In the genomic region with DNA sequence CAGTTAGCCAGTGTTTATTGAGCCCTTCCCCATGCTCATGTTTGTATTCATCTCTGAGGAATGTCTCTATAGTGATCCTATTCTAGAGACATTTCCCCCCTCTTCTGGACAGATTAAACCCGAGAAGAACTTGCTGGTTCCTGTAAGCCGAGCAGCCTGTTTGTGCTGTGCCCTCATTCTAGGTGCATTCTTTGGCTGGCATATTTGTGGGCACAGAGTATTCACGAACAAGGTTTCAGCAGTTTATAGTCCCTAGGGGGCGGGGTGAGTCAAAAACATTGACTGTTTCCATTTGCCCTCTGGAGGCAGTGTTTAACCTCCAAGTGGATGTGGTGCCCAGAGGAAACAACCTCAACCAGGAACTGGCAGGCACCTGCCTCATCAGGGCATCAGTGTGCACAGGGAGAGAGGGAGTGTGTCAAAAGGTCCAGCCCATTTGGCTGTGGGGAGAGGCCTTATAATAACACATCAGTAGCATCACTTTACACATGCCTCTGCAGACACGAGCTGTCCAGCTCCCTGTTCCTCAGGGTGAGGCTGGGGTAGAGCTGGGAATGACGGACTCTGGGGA, we compare ENCODE assay signal across 8 cellular contexts.
A peak's percentile ranks its signal among the peaks of the same experiment; 100 is the strongest.
DNase-seq lines count a peak whose midpoint lies in the region; ATAC-seq, FAIRE-seq and TF ChIP-seq lines count a peak whose summit lies in the region.

No MANE protein-coding gene starts in this region.

- peak; percentile 49 to 56; a peak in 4 of 5 replicates for TF ChIP-seq RAD21 in A549 (conservative IDR thresholded peaks at IDR 0.05 in 1 of 2, IDR thresholded peaks at IDR 0.05 in 1 of 2)

- H3K4me1 ChIP-seq in A549, result peaks cover 25% of the 10 kb centered on the region
- peaks cover 2% of the 10 kb centered on the region; the same call in 1 of the 2 replicates for H3K4me1 ChIP-seq in iPS DF 6.9 (ENCODE audit: control insufficient read depth, insufficient read depth, low read length)
- no peaks in the 10 kb centered on the region for H3K4me1 ChIP-seq in aorta (ENCODE audit: control insufficient read depth in 1 of 2, insufficient read depth in 2 of 2, low read length in 2 of 2)

- intact Hi-C loops in aorta (cut with DNase I), result no loop called here

- peak overlapping the region; percentile 66 for H3K4me2 ChIP-seq in A549

- POLR2A ChIA-PET in A549 (lab: Yijun Ruan, JAX), result no interaction called here

- peak; percentile 32 for FAIRE-seq in A549 (lab: Jason Lieb, UNC)

- no peaks in the 10 kb centered on the region for H3K36me3 ChIP-seq in iPS DF 6.9 (ENCODE audit: control insufficient read depth, insufficient read depth, low read length)
- no peaks in the 10 kb centered on the region for H3K36me3 ChIP-seq in aorta (ENCODE audit: control insufficient read depth in 1 of 2, insufficient read depth in 2 of 2, low read length in 1 of 2)

- TF ChIP-seq CTCF in A549 (IDR thresholded peaks at IDR 0.05), result peak; percentile 67

- H3K9me3 ChIP-seq in A549, result no peaks in the 10 kb centered on the region
- H3K9me3 ChIP-seq in iPS DF 6.9 (ENCODE audit: control insufficient read depth, insufficient read depth, low read length), result no peaks in the 10 kb centered on the region
- H3K9me3 ChIP-seq in aorta (ENCODE audit: control insufficient read depth, low read length), result no peaks in the 10 kb centered on the region

- H3K27me3 ChIP-seq in iPS DF 6.9 (ENCODE audit: control insufficient read depth, insufficient read depth, low read length), result no peaks in the 10 kb centered on the region
- H3K27me3 ChIP-seq in aorta (ENCODE audit: control insufficient read depth in 1 of 2, insufficient read depth in 2 of 2, low read length in 1 of 2), result no peaks in the 10 kb centered on the region

- CTCF ChIA-PET in A549 (lab: Yijun Ruan, JAX), result interaction anchor here (0.5 to 2.8 kb wide), 19 partner anchors 9 to 1699 kb away, joined by 3 to 10 read pairs (median 3); no protein-coding TSS in a partner anchor

- 27% methylated on average over 6 of the region's 6 CpGs for WGBS in A549 (ENCODE audit: missing lambda C conversion rate)
- WGBS in iPS DF 6.9 (ENCODE audit: insufficient coverage, insufficient read length), result no CpG with 5 or more reads among the region's 6 CpGs
- WGBS in aorta, 2 donors, result 60 to 64% methylated on average over 6 of the region's 6 CpGs

- no peak for TF ChIP-seq EP300 in A549 (IDR thresholded peaks at IDR 0.05)

- H3K27ac ChIP-seq in A549 (peak overlapping the region in 1 of 2 experiments; percentile 68; a peak in 3 of 6 replicates), iPS DF 6.9 (ENCODE audit: low read length) (no peak overlapping the region), aorta (ENCODE audit: low read depth in 1 of 2, low read length in 2 of 2) (no peak overlapping the region)

- ATAC-seq in A549 (peak; percentile 96), HG02678 (IDR thresholded peaks at IDR 0.05; ENCODE audit: unreplicated experiment) (peak; percentile 59), aorta (ENCODE audit: low FRiP score) (peak; percentile 48)

- TF ChIP-seq POLR2A in A549 (IDR thresholded peaks at IDR 0.05; ENCODE audit: low read length), result no peak

- no peak overlapping the region for H3K4me3 ChIP-seq in A549
- H3K4me3 ChIP-seq in iPS DF 6.9 (ENCODE audit: low read length), result no peak overlapping the region
- no peak overlapping the region for H3K4me3 ChIP-seq in aorta (ENCODE audit: low read length in 2 of 2)

- DNase-seq in A549 (ENCODE audit: low read depth in 1 of 2, low spot score in 1 of 2) (peak; percentile 50 to 82), GM03348 (ENCODE audit: low spot score) (peak; percentile 61), NCI-H2107 (lab: John Stamatoyannopoulos, UW) (peak; percentile 82), iPS DF 6.9 (ENCODE audit: low read depth, low spot score) (peak; percentile 33), aorta (no peak), putamen (ENCODE audit: low spot score) (no peak)
- peak; percentile 3 to 10 for DNase-seq in activated CD4-positive, alpha-beta T cell treated with anti-CD3 and anti-CD28 coated beads, Interleukin-2, amount 50 U/mL, for 48 hours

TF ChIP-seq in A549, 52 proteins besides CTCF, POLR2A, EP300 and RAD21:
- TF ChIP-seq FOSL2 (IDR thresholded peaks at IDR 0.05) (no peak), FOSL2 (CRISPR knock-in tag; IDR thresholded peaks at IDR 0.05) (peak; percentile 39; the same call in 1 of the 2 replicates), POLR2AphosphoS2 (conservative IDR thresholded peaks at IDR 0.05; ENCODE audit: low read length) (no peak), EHMT2 (IDR thresholded peaks at IDR 0.05; ENCODE audit: low read depth) (no peak), MAZ (IDR thresholded peaks at IDR 0.05; ENCODE audit: borderline replicate concordance, low read depth, low read length) (no peak), SMC3 (IDR thresholded peaks at IDR 0.05) (peak; percentile 50; the same call in 2 of the 3 replicates)
- TF ChIP-seq, protein P1, sequence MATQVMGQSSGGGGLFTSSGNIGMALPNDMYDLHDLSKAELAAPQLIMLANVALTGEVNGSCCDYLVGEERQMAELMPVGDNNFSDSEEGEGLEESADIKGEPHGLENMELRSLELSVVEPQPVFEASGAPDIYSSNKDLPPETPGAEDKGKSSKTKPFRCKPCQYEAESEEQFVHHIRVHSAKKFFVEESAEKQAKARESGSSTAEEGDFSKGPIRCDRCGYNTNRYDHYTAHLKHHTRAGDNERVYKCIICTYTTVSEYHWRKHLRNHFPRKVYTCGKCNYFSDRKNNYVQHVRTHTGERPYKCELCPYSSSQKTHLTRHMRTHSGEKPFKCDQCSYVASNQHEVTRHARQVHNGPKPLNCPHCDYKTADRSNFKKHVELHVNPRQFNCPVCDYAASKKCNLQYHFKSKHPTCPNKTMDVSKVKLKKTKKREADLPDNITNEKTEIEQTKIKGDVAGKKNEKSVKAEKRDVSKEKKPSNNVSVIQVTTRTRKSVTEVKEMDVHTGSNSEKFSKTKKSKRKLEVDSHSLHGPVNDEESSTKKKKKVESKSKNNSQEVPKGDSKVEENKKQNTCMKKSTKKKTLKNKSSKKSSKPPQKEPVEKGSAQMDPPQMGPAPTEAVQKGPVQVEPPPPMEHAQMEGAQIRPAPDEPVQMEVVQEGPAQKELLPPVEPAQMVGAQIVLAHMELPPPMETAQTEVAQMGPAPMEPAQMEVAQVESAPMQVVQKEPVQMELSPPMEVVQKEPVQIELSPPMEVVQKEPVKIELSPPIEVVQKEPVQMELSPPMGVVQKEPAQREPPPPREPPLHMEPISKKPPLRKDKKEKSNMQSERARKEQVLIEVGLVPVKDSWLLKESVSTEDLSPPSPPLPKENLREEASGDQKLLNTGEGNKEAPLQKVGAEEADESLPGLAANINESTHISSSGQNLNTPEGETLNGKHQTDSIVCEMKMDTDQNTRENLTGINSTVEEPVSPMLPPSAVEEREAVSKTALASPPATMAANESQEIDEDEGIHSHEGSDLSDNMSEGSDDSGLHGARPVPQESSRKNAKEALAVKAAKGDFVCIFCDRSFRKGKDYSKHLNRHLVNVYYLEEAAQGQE (IDR thresholded peaks at IDR 0.05), result no peak

Comparison
In these comparisons a context has a peak if more than half of its experiments do, and no peak if none do; other contexts are left out.
1. DNase-seq: peak in A549 (2 of 2), GM03348 (single experiment), NCI-H2107 (single experiment), activated CD4-positive, alpha-beta T cell treated with anti-CD3 and anti-CD28 coated beads, Interleukin-2, amount 50 U/mL, for 48 hours (2 of 2) and iPS DF 6.9 (single experiment); none in aorta (0 of 2) and putamen (single experiment).
2. Peak in every context shown above with its lines, with median percentiles within 50 percentile points of each other: ATAC-seq.